ENCODE assay signal across 15 cellular contexts in the genomic region with DNA sequence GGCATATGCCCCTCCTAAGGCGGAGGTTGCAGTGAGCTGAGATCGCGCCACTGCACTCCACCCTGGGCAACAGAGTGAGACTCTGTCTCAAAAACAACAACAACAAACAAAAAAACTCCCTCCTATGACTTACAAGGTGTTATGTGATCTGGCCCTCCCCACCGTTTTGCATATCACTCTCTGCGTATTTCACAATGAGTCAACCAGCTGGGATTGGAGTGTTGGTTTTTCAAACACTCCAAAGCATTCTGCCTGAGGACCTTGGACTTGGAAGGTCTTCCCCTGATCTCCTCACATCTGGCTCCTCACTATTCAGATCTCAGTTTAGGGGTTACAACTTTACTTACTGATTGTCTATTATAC. TPM values are rescaled to one million over a fixed set of nuclear protein-coding genes. Genes with fewer than 3 reads are reported as not detected.
DNase-seq lines count a peak whose midpoint lies in the region; ATAC-seq, FAIRE-seq and TF ChIP-seq lines count a peak whose summit lies in the region.
"Had no signal": no experiment of that assay in that cellular context is flagged by ENCODE, and none has a peak within 500 bp of the region (broad histone marks: within the 10 kb centered on the region; RNA-seq: fewer than 3 reads in every experiment).

No MANE protein-coding gene starts in this region.

- H3K79me2 ChIP-seq in OCI-LY3 (ENCODE audit: low read length): no peaks in the 10 kb centered on the region

- H4K20me1 ChIP-seq in OCI-LY3 (ENCODE audit: insufficient read depth, low read length): no peaks in the 10 kb centered on the region

- H3K27me3 ChIP-seq in GM06990 (replicated peaks; ENCODE audit: control insufficient read depth, insufficient read depth, low read length): no peaks in the 10 kb centered on the region
- peaks cover 14% of the 10 kb centered on the region for H3K27me3 ChIP-seq in OCI-LY3 (ENCODE audit: low read depth, low read length)
- no peaks in the 10 kb centered on the region for H3K27me3 ChIP-seq in left lung
- H3K27me3 ChIP-seq: ovary had no signal

- DNase-seq in GM06990 (ENCODE audit: extremely low read depth, insufficient read length) (peak; percentile 22), left lung (no peak), NCI-H2171 (lab: John Stamatoyannopoulos, UW) (no peak), posterior vena cava (ENCODE audit: low spot score) (no peak), D721Med (ENCODE audit: insufficient read length, low spot score) (no peak), left colon (no peak)
- DNase-seq: activated T-cell treated with anti-CD3 and anti-CD28 coated beads, Interleukin-2, amount 50 U/mL, for 4 hours; Karpas-422; kidney glomerular epithelial cell; NCI-H446 treated with DMSO at 0.1 percent for 48 hours; ovary; stimulated activated CD4-positive, alpha-beta T cell treated with anti-CD3 and anti-CD28 coated beads, Interleukin-4, amount 100 ng/mL, for 1 hour; substantia nigra had no signal

- no peak for FAIRE-seq in D721Med (lab: Jason Lieb, UNC)

- H3K4me2 ChIP-seq in OCI-LY3 (ENCODE audit: low read length): 0 out of 2 replicates have a peak overlapping the region, but pooled peaks have one; percentile 3

- ATAC-seq in GM21619 (IDR thresholded peaks at IDR 0.05; ENCODE audit: unreplicated experiment): peak; percentile 61
- ATAC-seq in left lung: peak; percentile 78
- ATAC-seq in left colon: no peak
- ATAC-seq: activated T-cell treated with anti-CD3 and anti-CD28 coated beads, Interleukin-2, amount 50 U/mL, for 4 hours had no signal

- no peaks in the 10 kb centered on the region for H3K9me3 ChIP-seq in OCI-LY3 (ENCODE audit: insufficient read depth, low read length)
- no peaks in the 10 kb centered on the region for H3K9me3 ChIP-seq in left lung
- H3K9me3 ChIP-seq: ovary had no signal

- TF ChIP-seq CTCF in GM06990 (IDR thresholded peaks at IDR 0.05; ENCODE audit: insufficient read depth, low read length, poor library complexity, severe bottlenecking) (no peak), OCI-LY3 (IDR thresholded peaks at IDR 0.05; ENCODE audit: low read depth, low read length) (no peak), left lung (IDR thresholded peaks at IDR 0.05) (no peak), D721Med (IDR thresholded peaks at IDR 0.05; ENCODE audit: insufficient read depth, missing control alignments) (no peak)

- H3K27ac ChIP-seq in OCI-LY3 (ENCODE audit: low read length): no peak overlapping the region
- no peak overlapping the region for H3K27ac ChIP-seq in left lung
- H3K27ac ChIP-seq: ovary had no signal

- no peak overlapping the region for H3K9ac ChIP-seq in OCI-LY3 (ENCODE audit: low read length)

- H3K4me1 ChIP-seq in OCI-LY3 (ENCODE audit: low read length): peaks cover 9% of the 10 kb centered on the region
- H3K4me1 ChIP-seq in left lung: peaks cover 10 to 56% of the 10 kb centered on the region in 2 donors

- intact Hi-C loops in left lung (cut with DNase I): no loop called here
- intact Hi-C loops in posterior vena cava (cut with DNase I): loop anchor here in 1 of 2 donors (10.0 kb wide), 1 partner anchor 251 kb away; no protein-coding TSS in a partner anchor
- intact Hi-C loops in left colon (cut with DNase I, micrococcal nuclease): loop anchor here in 1 of 2 donors (10.0 kb wide), 1 partner anchor 251 kb away; no protein-coding TSS in a partner anchor

- H2AFZ ChIP-seq in OCI-LY3 (ENCODE audit: low read depth, low read length): no peak overlapping the region

- H3K36me3 ChIP-seq in GM06990 (ENCODE audit: control insufficient read depth, insufficient read depth, low read length) (no peaks in the 10 kb centered on the region), OCI-LY3 (replicated peaks; ENCODE audit: low read depth, low read length) (no peaks in the 10 kb centered on the region), left lung (peaks cover 0 to 9% of the 10 kb centered on the region in 2 donors)
- H3K36me3 ChIP-seq: ovary had no signal

- no peak overlapping the region for H3K4me3 ChIP-seq in GM06990 (replicated peaks; ENCODE audit: low read depth, low read length)
- no peak overlapping the region for H3K4me3 ChIP-seq in OCI-LY3 (ENCODE audit: low read length)
- no peak overlapping the region for H3K4me3 ChIP-seq in left lung
- H3K4me3 ChIP-seq: ovary had no signal

RNA-seq across cellular contexts. Expression of gene MANSC1, which starts 14.0 kb away (rescaled TPM):
- total RNA-seq in left lung (10 to 100 TPM; 24.7 to 30.1 TPM), posterior vena cava (10 to 100 TPM; 20.3 to 23.2 TPM), left colon (10 to 100 TPM; 48.0 to 62.8 TPM)

RNA-seq across cellular contexts. Expression of gene BORCS5, which starts 20.8 kb away (rescaled TPM):
- total RNA-seq in left lung (10 to 100 TPM in 1 of 2 donors, 1 to 10 TPM in 1; 9.0 to 13.5 TPM), posterior vena cava (10 to 100 TPM; 11.6 to 17.9 TPM), left colon (10 to 100 TPM; 12.2 to 13.8 TPM)
